8 cellular contexts compared by ENCODE assay signal in the genomic region with DNA sequence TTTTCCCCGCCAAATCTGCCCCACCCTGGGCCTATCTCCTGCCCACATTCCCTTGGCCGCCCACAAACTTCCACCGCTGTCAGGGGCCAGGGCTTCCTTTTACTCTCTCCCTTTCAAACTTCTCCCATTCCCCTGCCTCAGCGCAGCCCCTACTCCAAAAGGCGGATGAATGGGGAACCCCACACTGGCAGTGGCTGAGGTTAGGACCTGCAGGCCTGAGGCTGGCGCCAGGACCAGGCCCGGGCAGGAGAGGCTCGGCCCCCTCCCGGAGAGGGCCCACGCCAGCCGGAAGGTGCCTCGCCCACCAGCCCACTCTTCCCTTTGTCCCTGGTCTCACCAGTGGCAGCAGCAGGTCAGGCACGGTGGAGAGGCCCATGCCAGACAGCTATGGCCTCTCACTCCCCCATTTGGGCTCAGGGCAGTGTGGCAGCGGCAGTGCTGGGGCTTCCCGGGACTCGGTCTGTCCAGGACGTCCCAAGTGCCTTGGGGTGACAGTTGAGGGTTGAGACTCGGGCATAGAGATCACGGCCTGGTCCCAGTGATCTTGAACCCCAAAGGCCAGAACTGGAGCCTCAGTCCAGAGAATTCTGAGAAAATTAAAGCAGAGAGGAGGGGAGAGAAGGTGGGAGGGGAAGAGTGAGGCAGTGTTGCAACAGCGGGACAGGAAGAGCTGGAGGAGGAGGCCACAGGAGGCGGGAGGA. TPM values are rescaled to one million over a fixed set of nuclear protein-coding genes. Genes with fewer than 3 reads are reported as not detected.
DNase-seq lines count a peak whose midpoint lies in the region; ATAC-seq, FAIRE-seq and TF ChIP-seq lines count a peak whose summit lies in the region.

A gene (minus strand): TSS at position 638 of the 701 bp plus-strand sequence. CDS start 262 bp downstream, at position 376.

- peak within 1 kb of the TSS in 1 of 5 experiments; percentile 76 for H3K27ac Mint-ChIP-seq in brain

- H3K36me3 Mint-ChIP-seq in brain, result no peaks in the 10 kb centered on the region

- H3K27me3 Mint-ChIP-seq in brain, result no peaks in the 10 kb centered on the region

- peaks cover 26% of the 10 kb centered on the region for H3K4me1 Mint-ChIP-seq in brain

- H3K4me3 Mint-ChIP-seq in brain, result no peak within 1 kb of the TSS

- peak within 1 kb of the TSS; percentile 63 for H3K4me3 ChIP-seq in AG09309 (ENCODE audit: control insufficient read depth, low read depth, low read length)
- H3K4me3 ChIP-seq in iPS-11a (ENCODE audit: low read depth, low read length), result peak within 1 kb of the TSS; percentile 87
- H3K4me3 ChIP-seq in retinal pigment epithelial cell (ENCODE audit: low read length), result peak within 1 kb of the TSS; percentile 95

- no peak for ATAC-seq in GM21576 (IDR thresholded peaks at IDR 0.05; ENCODE audit: unreplicated experiment)
- ATAC-seq in GM19452 (IDR thresholded peaks at IDR 0.05; ENCODE audit: unreplicated experiment), result no peak

- DNase-seq in AG09309 (ENCODE audit: low read depth), result no peak
- DNase-seq in H54 (ENCODE audit: insufficient read length, low spot score), result no peak
- DNase-seq in SK-N-DZ (ENCODE audit: low spot score), result peak; percentile 73
- DNase-seq in retinal pigment epithelial cell (ENCODE audit: low read depth), result no peak

- FAIRE-seq in H54 (lab: Jason Lieb, UNC), result no peak

- H3K9me3 Mint-ChIP-seq in brain, result no peaks in the 10 kb centered on the region

- TF ChIP-seq POLR2A in H54 (IDR thresholded peaks at IDR 0.05; ENCODE audit: low read depth, low read length), result peak; percentile 55; the same call in 1 of the 2 replicates

- TF ChIP-seq CTCF in AG09309 (IDR thresholded peaks at IDR 0.05; ENCODE audit: control insufficient read depth, insufficient read depth, low read depth, low read length, missing control alignments) (no peak), brain (conservative IDR thresholded peaks at IDR 0.05) (no peak), retinal pigment epithelial cell (conservative IDR thresholded peaks at IDR 0.05; ENCODE audit: low read depth, low read length) (no peak)

RNA-seq across cellular contexts. Expression of the gene that starts here (rescaled TPM):
- 16.6 and 21.6 TPM in 2 replicates for polyA plus RNA-seq in SK-N-DZ (2014; cell fraction: cytosol; rRNA removed)
- polyA plus RNA-seq in SK-N-DZ (2014; cell fraction: nucleus; rRNA removed), result 10.3 and 11.6 TPM in 2 replicates
- polyA plus RNA-seq in brain (ENCODE audit: insufficient read depth, low read depth, low replicate concordance), result 24.6 TPM
